1 cellular context compared by ENCODE assay signal in the genomic region with DNA sequence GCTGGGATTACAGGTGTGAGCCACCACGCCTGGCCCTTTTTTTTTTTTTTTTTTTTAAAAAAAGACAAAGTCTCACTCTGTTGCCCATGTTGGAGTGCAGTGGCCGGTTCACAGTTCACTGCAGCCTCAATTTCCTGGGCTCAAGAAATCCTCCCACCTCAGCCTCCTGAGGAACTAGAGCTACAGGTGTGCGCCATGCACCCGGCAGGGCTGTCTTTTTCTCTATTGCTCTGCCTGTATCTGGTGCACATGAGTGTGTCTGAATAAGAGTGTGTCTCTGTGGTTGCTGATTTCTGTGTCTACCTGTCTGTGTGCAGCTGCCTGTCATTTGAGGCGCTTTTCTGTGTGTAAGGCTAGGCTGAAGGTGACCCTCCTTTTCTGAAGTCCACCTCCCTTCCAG.
TF ChIP-seq lines count a peak whose summit lies in the region.

No MANE protein-coding gene starts in this region.

TF ChIP-seq in H1, 55 proteins besides CTCF, POLR2A, EP300 and RAD21:
- TF ChIP-seq JUN (IDR thresholded peaks at IDR 0.05; ENCODE audit: low read depth, low read length) (no peak), RNF2 (IDR thresholded peaks at IDR 0.05; ENCODE audit: borderline replicate concordance, low read depth, low read length, missing control alignments, poor library complexity, severe bottlenecking) (no peak), KDM5A (IDR thresholded peaks at IDR 0.05; ENCODE audit: low read length) (no peak), TCF12 (IDR thresholded peaks at IDR 0.05; ENCODE audit: low read depth, low read length) (no peak), CBX5 (IDR thresholded peaks at IDR 0.05; ENCODE audit: low read depth, low read length) (no peak), SP1 (IDR thresholded peaks at IDR 0.05; ENCODE audit: low read depth, low read length) (no peak), RBBP5 (IDR thresholded peaks at IDR 0.05; ENCODE audit: borderline replicate concordance, low read depth, low read length) (no peak), JUND (IDR thresholded peaks at IDR 0.05; ENCODE audit: low read length) (no peak), RFX5 (IDR thresholded peaks at IDR 0.05; ENCODE audit: borderline replicate concordance, low read depth, low read length) (no peak), SUZ12 (IDR thresholded peaks at IDR 0.05; ENCODE audit: low read length) (no peak), POLR2AphosphoS5 (IDR thresholded peaks at IDR 0.05; ENCODE audit: low read depth, low read length) (no peak), TEAD4 (IDR thresholded peaks at IDR 0.05; ENCODE audit: low read depth, low read length) (no peak), SRF (IDR thresholded peaks at IDR 0.05; ENCODE audit: low read depth, low read length) (no peak), ASH2L (IDR thresholded peaks at IDR 0.05; ENCODE audit: low read length) (no peak)
- TF ChIP-seq, protein P1, sequence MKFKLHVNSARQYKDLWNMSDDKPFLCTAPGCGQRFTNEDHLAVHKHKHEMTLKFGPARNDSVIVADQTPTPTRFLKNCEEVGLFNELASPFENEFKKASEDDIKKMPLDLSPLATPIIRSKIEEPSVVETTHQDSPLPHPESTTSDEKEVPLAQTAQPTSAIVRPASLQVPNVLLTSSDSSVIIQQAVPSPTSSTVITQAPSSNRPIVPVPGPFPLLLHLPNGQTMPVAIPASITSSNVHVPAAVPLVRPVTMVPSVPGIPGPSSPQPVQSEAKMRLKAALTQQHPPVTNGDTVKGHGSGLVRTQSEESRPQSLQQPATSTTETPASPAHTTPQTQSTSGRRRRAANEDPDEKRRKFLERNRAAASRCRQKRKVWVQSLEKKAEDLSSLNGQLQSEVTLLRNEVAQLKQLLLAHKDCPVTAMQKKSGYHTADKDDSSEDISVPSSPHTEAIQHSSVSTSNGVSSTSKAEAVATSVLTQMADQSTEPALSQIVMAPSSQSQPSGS (IDR thresholded peaks at IDR 0.05; ENCODE audit: low read length): no peak
